ENCODE assay signal across 1 cellular context in the genomic region with DNA sequence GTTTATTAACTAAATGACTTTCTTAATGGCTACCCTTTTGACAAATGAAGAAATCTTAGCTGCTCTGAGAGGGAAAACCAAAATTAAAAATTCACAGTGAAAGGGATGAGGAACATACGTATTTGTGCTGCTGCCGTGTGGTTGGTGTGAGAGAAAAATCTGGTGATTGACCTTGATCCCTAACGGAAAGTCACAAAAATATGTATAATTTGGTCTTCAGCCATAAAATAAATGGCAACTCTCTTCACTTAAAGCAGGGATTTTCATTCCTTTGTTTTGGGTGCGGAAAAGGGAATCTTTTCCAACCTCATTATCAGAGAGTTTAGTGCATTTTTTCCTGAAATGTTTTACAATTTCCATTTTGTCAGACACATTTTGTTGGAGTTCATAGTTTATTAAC.
TF ChIP-seq lines count a peak whose summit lies in the region.

No MANE protein-coding gene starts in this region.

TF ChIP-seq in GM23338, 12 proteins besides CTCF, POLR2A, EP300 and RAD21 (continued from another document):
- TF ChIP-seq, protein P1, sequence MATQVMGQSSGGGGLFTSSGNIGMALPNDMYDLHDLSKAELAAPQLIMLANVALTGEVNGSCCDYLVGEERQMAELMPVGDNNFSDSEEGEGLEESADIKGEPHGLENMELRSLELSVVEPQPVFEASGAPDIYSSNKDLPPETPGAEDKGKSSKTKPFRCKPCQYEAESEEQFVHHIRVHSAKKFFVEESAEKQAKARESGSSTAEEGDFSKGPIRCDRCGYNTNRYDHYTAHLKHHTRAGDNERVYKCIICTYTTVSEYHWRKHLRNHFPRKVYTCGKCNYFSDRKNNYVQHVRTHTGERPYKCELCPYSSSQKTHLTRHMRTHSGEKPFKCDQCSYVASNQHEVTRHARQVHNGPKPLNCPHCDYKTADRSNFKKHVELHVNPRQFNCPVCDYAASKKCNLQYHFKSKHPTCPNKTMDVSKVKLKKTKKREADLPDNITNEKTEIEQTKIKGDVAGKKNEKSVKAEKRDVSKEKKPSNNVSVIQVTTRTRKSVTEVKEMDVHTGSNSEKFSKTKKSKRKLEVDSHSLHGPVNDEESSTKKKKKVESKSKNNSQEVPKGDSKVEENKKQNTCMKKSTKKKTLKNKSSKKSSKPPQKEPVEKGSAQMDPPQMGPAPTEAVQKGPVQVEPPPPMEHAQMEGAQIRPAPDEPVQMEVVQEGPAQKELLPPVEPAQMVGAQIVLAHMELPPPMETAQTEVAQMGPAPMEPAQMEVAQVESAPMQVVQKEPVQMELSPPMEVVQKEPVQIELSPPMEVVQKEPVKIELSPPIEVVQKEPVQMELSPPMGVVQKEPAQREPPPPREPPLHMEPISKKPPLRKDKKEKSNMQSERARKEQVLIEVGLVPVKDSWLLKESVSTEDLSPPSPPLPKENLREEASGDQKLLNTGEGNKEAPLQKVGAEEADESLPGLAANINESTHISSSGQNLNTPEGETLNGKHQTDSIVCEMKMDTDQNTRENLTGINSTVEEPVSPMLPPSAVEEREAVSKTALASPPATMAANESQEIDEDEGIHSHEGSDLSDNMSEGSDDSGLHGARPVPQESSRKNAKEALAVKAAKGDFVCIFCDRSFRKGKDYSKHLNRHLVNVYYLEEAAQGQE (IDR thresholded peaks at IDR 0.05; ENCODE audit: unreplicated experiment): no peak
- TF ChIP-seq POLR2AphosphoS5 (IDR thresholded peaks at IDR 0.05; ENCODE audit: low read depth) (no peak), STAT1 (IDR thresholded peaks at IDR 0.05; ENCODE audit: unreplicated experiment) (no peak), NANOG (IDR thresholded peaks at IDR 0.05; ENCODE audit: borderline replicate concordance) (no peak), ZNF331 (CRISPR knock-in tag; IDR thresholded peaks at IDR 0.05; ENCODE audit: low read depth) (no peak), CREB1 (CRISPR knock-in tag; IDR thresholded peaks at IDR 0.05; ENCODE audit: low read depth) (no peak), EZH2 (IDR thresholded peaks at IDR 0.05; ENCODE audit: low read depth, unreplicated experiment) (no peak), ZNF114 (CRISPR knock-in tag; IDR thresholded peaks at IDR 0.05) (no peak)
- TF ChIP-seq, protein P2, sequence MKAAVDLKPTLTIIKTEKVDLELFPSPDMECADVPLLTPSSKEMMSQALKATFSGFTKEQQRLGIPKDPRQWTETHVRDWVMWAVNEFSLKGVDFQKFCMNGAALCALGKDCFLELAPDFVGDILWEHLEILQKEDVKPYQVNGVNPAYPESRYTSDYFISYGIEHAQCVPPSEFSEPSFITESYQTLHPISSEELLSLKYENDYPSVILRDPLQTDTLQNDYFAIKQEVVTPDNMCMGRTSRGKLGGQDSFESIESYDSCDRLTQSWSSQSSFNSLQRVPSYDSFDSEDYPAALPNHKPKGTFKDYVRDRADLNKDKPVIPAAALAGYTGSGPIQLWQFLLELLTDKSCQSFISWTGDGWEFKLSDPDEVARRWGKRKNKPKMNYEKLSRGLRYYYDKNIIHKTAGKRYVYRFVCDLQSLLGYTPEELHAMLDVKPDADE (IDR thresholded peaks at IDR 0.05): no peak
- TF ChIP-seq, protein P3, sequence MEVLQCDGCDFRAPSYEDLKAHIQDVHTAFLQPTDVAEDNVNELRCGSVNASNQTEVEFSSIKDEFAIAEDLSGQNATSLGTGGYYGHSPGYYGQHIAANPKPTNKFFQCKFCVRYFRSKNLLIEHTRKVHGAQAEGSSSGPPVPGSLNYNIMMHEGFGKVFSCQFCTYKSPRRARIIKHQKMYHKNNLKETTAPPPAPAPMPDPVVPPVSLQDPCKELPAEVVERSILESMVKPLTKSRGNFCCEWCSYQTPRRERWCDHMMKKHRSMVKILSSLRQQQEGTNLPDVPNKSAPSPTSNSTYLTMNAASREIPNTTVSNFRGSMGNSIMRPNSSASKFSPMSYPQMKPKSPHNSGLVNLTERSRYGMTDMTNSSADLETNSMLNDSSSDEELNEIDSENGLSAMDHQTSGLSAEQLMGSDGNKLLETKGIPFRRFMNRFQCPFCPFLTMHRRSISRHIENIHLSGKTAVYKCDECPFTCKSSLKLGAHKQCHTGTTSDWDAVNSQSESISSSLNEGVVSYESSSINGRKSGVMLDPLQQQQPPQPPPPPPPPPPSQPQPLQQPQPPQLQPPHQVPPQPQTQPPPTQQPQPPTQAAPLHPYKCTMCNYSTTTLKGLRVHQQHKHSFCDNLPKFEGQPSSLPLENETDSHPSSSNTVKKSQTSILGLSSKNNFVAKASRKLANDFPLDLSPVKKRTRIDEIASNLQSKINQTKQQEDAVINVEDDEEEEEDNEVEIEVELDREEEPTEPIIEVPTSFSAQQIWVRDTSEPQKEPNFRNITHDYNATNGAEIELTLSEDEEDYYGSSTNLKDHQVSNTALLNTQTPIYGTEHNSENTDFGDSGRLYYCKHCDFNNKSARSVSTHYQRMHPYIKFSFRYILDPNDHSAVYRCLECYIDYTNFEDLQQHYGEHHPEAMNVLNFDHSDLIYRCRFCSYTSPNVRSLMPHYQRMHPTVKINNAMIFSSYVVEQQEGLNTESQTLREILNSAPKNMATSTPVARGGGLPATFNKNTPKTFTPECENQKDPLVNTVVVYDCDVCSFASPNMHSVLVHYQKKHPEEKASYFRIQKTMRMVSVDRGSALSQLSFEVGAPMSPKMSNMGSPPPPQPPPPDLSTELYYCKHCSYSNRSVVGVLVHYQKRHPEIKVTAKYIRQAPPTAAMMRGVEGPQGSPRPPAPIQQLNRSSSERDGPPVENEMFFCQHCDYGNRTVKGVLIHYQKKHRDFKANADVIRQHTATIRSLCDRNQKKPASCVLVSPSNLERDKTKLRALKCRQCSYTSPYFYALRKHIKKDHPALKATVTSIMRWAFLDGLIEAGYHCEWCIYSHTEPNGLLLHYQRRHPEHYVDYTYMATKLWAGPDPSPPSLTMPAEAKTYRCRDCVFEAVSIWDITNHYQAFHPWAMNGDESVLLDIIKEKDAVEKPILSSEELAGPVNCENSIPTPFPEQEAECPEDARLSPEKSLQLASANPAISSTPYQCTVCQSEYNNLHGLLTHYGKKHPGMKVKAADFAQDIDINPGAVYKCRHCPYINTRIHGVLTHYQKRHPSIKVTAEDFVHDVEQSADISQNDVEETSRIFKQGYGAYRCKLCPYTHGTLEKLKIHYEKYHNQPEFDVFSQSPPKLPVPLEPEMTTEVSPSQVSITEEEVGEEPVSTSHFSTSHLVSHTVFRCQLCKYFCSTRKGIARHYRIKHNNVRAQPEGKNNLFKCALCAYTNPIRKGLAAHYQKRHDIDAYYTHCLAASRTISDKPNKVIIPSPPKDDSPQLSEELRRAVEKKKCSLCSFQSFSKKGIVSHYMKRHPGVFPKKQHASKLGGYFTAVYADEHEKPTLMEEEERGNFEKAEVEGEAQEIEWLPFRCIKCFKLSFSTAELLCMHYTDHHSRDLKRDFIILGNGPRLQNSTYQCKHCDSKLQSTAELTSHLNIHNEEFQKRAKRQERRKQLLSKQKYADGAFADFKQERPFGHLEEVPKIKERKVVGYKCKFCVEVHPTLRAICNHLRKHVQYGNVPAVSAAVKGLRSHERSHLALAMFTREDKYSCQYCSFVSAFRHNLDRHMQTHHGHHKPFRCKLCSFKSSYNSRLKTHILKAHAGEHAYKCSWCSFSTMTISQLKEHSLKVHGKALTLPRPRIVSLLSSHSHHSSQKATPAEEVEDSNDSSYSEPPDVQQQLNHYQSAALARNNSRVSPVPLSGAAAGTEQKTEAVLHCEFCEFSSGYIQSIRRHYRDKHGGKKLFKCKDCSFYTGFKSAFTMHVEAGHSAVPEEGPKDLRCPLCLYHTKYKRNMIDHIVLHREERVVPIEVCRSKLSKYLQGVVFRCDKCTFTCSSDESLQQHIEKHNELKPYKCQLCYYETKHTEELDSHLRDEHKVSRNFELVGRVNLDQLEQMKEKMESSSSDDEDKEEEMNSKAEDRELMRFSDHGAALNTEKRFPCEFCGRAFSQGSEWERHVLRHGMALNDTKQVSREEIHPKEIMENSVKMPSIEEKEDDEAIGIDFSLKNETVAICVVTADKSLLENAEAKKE (CRISPR knock-in tag; IDR thresholded peaks at IDR 0.05): no peak
TF ChIP-seq in GM23338: peak in this region for 0.
